In genomic region chr2:241088376-241088775, GRCh38 we compare ENCODE assay signal across 12 cellular contexts. TPM values are rescaled to one million over a fixed set of nuclear protein-coding genes. Genes with fewer than 3 reads are reported as not detected.
DNase-seq lines count a peak whose midpoint lies in the region; ATAC-seq lines count a peak whose summit lies in the region.
"Had no signal": no experiment of that assay in that cellular context is flagged by ENCODE, and none has a peak within 500 bp of the region (broad histone marks: within the 10 kb centered on the region; RNA-seq: fewer than 3 reads in every experiment).

No MANE protein-coding gene starts in this region.

- DNase-seq in HPDE6-E6E7 (ENCODE audit: extremely low spot score) (no peak), aorta (no peak), SIG-M5 (lab: John Stamatoyannopoulos, UW) (no peak)
- DNase-seq: activated CD4-positive, CD25-positive, alpha-beta regulatory T cell; effector memory CD8-positive, alpha-beta T cell; GF-D8; retina had no signal

- peak overlapping the region; percentile 6 to 78 (median 62) for H3K4me2 ChIP-seq in BLaER1 treated with 17β-estradiol and CSF1 and Interleukin-3, amounts not matched to agents 10 nM and 100 nM

- H3K27me3 ChIP-seq in BLaER1 treated with 17β-estradiol and CSF1 and Interleukin-3, amounts not matched to agents 10 nM and 100 nM, result no peaks in the 10 kb centered on the region
- H3K27me3 ChIP-seq in aorta (ENCODE audit: control insufficient read depth in 1 of 2, insufficient read depth in 2 of 2, low read length in 1 of 2), result no peaks in the 10 kb centered on the region

- 88 to 89% methylated on average over 8 of the region's 8 CpGs for WGBS in aorta, 2 donors

- H3K4me1 ChIP-seq in BLaER1 treated with 17β-estradiol and CSF1 and Interleukin-3, amounts not matched to agents 10 nM and 100 nM, result peaks cover 12 to 45% (median 41%) of the 10 kb centered on the region in 10 experiments; a peak in 19 of 20 replicates
- no peaks in the 10 kb centered on the region for H3K4me1 ChIP-seq in aorta (ENCODE audit: control insufficient read depth in 1 of 2, insufficient read depth in 2 of 2, low read length in 2 of 2)

- 0 out of 22 replicates have a peak overlapping the region, but pooled peaks of 2 of the 11 experiments have one; percentile 0 to 19 for H3K27ac ChIP-seq in BLaER1 treated with 17β-estradiol and CSF1 and Interleukin-3, amounts not matched to agents 10 nM and 100 nM
- H3K27ac ChIP-seq in aorta (ENCODE audit: low read depth in 1 of 2, low read length in 2 of 2), result no peak overlapping the region

- H3K4me3 ChIP-seq in BLaER1 treated with 17β-estradiol and CSF1 and Interleukin-3, amounts not matched to agents 10 nM and 100 nM, result no peak overlapping the region
- H3K4me3 ChIP-seq in aorta (ENCODE audit: low read length in 2 of 2), result no peak overlapping the region

- ATAC-seq in GM19025 (IDR thresholded peaks at IDR 0.05; ENCODE audit: low read depth, unreplicated experiment), result peak; percentile 42
- peak; percentile 29 for ATAC-seq in HG02763 (IDR thresholded peaks at IDR 0.05; ENCODE audit: unreplicated experiment)
- peak; percentile 16 for ATAC-seq in esophagus mucosa
- ATAC-seq in aorta (ENCODE audit: low FRiP score), result no peak
- no peak for ATAC-seq in GM19328 (IDR thresholded peaks at IDR 0.05; ENCODE audit: unreplicated experiment)
- ATAC-seq: effector memory CD8-positive, alpha-beta T cell had no signal

- no peaks in the 10 kb centered on the region for H3K9me3 ChIP-seq in BLaER1 treated with 17β-estradiol and CSF1 and Interleukin-3, amounts not matched to agents 10 nM and 100 nM (replicated peaks in 1 of 11)
- H3K9me3 ChIP-seq in aorta (ENCODE audit: control insufficient read depth, low read length), result no peaks in the 10 kb centered on the region

- intact Hi-C loops in aorta (cut with DNase I), result no loop called here

- H4K20me1 ChIP-seq in BLaER1 treated with 17β-estradiol and CSF1 and Interleukin-3, amounts not matched to agents 10 nM and 100 nM, result peaks cover 10 to 59% (median 22%) of the 10 kb centered on the region in 11 experiments; a peak in 18 of 22 replicates

- peaks cover 65 to 93% (median 73%) of the 10 kb centered on the region in 11 experiments for H3K36me3 ChIP-seq in BLaER1 treated with 17β-estradiol and CSF1 and Interleukin-3, amounts not matched to agents 10 nM and 100 nM
- peaks cover 2 to 10% of the 10 kb centered on the region in 2 donors for H3K36me3 ChIP-seq in aorta (ENCODE audit: control insufficient read depth in 1 of 2, insufficient read depth in 2 of 2, low read length in 1 of 2)

- peak overlapping the region in 8 of 11 experiments; percentile 3 to 52 (median 26); a peak in 6 of 22 replicates for H3K9ac ChIP-seq in BLaER1 treated with 17β-estradiol and CSF1 and Interleukin-3, amounts not matched to agents 10 nM and 100 nM

RNA-seq across cellular contexts. Expression of gene MTERF4, which starts 13.7 kb away (rescaled TPM):
- total RNA-seq in esophagus mucosa (23.7 TPM), aorta (10 to 100 TPM; 24.4 to 36.4 TPM)
- polyA plus RNA-seq in aorta, result 10 to 100 TPM; 26.3 to 38.4 TPM

Comparison
In these comparisons a context has a peak if more than half of its experiments do, and no peak if none do; other contexts are left out.
1. ATAC-seq: peak in GM19025 (single experiment), HG02763 (single experiment) and esophagus mucosa (single experiment); none in aorta (single experiment) and GM19328 (single experiment).